In the genomic region with DNA sequence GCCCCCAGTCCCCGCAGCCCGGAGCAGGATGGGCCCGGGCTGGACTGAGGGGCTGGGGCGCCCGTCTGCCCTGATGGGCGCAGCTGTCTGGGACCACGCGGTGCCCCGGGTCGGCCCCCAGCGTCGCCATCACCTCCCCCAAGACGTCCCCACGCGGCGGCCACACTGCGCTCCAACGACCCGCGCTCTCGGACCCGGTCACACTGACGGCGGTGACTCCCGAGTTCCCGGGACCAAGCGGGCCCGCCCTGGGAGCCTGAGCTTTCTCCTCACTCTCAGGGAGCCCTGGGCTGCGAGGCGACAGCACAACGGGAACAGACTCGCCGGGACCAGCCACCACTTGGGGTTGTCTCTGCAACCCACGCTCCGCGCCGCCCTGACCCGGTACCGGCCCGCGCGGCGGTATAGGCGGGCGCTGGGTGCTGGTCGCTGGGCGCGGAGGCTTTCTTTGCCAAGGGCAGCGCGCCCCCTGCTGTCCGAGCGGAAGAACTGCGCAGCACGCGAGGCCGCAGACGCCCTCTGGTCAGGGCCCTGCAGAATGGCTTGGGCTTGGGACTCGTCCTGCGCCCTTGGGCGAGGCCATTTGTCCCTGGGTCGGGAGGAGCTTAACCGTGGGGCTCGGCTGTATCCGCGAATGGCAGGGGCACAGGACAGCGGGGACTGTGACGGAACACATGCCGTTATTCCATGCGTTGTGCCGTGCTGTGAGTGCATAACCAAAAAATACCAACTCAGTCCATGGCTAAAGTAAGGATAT, we compare ENCODE assay signal across 8 cellular contexts. TPM values are rescaled to one million over a fixed set of nuclear protein-coding genes. Genes with fewer than 3 reads are reported as not detected.
DNase-seq lines count a peak whose midpoint lies in the region; ATAC-seq, FAIRE-seq and TF ChIP-seq lines count a peak whose summit lies in the region.

No MANE protein-coding gene starts in this region.

- H3K27me3 ChIP-seq in left lung: peaks cover 0 to 14% of the 10 kb centered on the region in 2 donors

- H3K36me3 ChIP-seq in left lung: no peaks in the 10 kb centered on the region

- no peak for TF ChIP-seq POLR2A in A549 (IDR thresholded peaks at IDR 0.05; ENCODE audit: low read length)

- 7% methylated on average over 6 of the region's 70 CpGs for WGBS in A549 (ENCODE audit: missing lambda C conversion rate)

- H3K27me3 Mint-ChIP-seq in activated CD4-positive, alpha-beta T cell treated with anti-CD3 and anti-CD28 coated beads, Interleukin-2, amount 10 ng/mL, durations not matched to agents 7 days and 5 days: peaks cover 5% of the 10 kb centered on the region
- peaks cover 17% of the 10 kb centered on the region for H3K27me3 Mint-ChIP-seq in dendritic cell treated with granulocyte-macrophage colony-stimulating factor and Interleukin-4, amounts not matched to agents 40 ng/mL and 50 ng/mL, for 4 days

- no peak for TF ChIP-seq EP300 in A549 (IDR thresholded peaks at IDR 0.05)

- no peaks in the 10 kb centered on the region for H3K36me3 Mint-ChIP-seq in activated CD4-positive, alpha-beta T cell treated with anti-CD3 and anti-CD28 coated beads, Interleukin-2, amount 10 ng/mL, durations not matched to agents 7 days and 5 days (ENCODE audit: low read depth)
- H3K36me3 Mint-ChIP-seq in dendritic cell treated with granulocyte-macrophage colony-stimulating factor and Interleukin-4, amounts not matched to agents 40 ng/mL and 50 ng/mL, for 4 days (ENCODE audit: low read depth): no peaks in the 10 kb centered on the region

- peak overlapping the region; percentile 83 for H3K4me2 ChIP-seq in A549

- peak overlapping the region; percentile 78 to 93 for H3K27ac ChIP-seq in A549
- H3K27ac ChIP-seq in left lung: no peak overlapping the region

- CTCF ChIA-PET in A549 (lab: Yijun Ruan, JAX): interaction anchor here (0.5 to 5.6 kb wide), 56 partner anchors 10 to 407 kb away, joined by 3 to 39 read pairs (median 4); no protein-coding TSS in a partner anchor
- CTCF ChIA-PET in activated CD4-positive, alpha-beta T cell treated with anti-CD3 and anti-CD28 coated beads, Interleukin-2, amount 10 ng/mL, durations not matched to agents 7 days and 5 days (lab: Charles Lee): interaction anchor here (0.5 to 3.4 kb wide), 10 partner anchors 10 to 306 kb away, joined by 3 to 24 read pairs (median 3); no protein-coding TSS in a partner anchor

- DNase-seq in A549 (ENCODE audit: low read depth in 1 of 2, low spot score in 1 of 2): peak; percentile 64 to 84
- DNase-seq in NCI-H510A treated with DMSO at 0.1 percent for 48 hours (lab: John Stamatoyannopoulos, UW): peak; percentile 74
- peak; percentile 73 for DNase-seq in activated CD4-positive, alpha-beta T cell treated with anti-CD3 and anti-CD28 coated beads, Interleukin-2, amount 10 ng/mL, durations not matched to agents 7 days and 5 days
- DNase-seq in left lung: peak; percentile 86 to 96
- DNase-seq in stimulated activated CD4-positive, alpha-beta T cell treated with anti-CD3 and anti-CD28 coated beads, Interleukin-1b, Interleukin-23, amount 100 ng/mL, for 48 hours: peak; percentile 71

- no peak overlapping the region for H3K27ac Mint-ChIP-seq in activated CD4-positive, alpha-beta T cell treated with anti-CD3 and anti-CD28 coated beads, Interleukin-2, amount 10 ng/mL, durations not matched to agents 7 days and 5 days
- peak overlapping the region; percentile 82 for H3K27ac Mint-ChIP-seq in dendritic cell treated with granulocyte-macrophage colony-stimulating factor and Interleukin-4, amounts not matched to agents 40 ng/mL and 50 ng/mL, for 4 days

- H3K4me3 Mint-ChIP-seq in activated CD4-positive, alpha-beta T cell treated with anti-CD3 and anti-CD28 coated beads, Interleukin-2, amount 10 ng/mL, durations not matched to agents 7 days and 5 days: peak overlapping the region; percentile 44
- peak overlapping the region; percentile 85 for H3K4me3 Mint-ChIP-seq in dendritic cell treated with granulocyte-macrophage colony-stimulating factor and Interleukin-4, amounts not matched to agents 40 ng/mL and 50 ng/mL, for 4 days

- H3K4me1 ChIP-seq in A549: peaks cover 23% of the 10 kb centered on the region
- peaks cover 3 to 13% of the 10 kb centered on the region in 2 donors for H3K4me1 ChIP-seq in left lung

- no peaks in the 10 kb centered on the region for H3K9me3 Mint-ChIP-seq in activated CD4-positive, alpha-beta T cell treated with anti-CD3 and anti-CD28 coated beads, Interleukin-2, amount 10 ng/mL, durations not matched to agents 7 days and 5 days
- no peaks in the 10 kb centered on the region for H3K9me3 Mint-ChIP-seq in dendritic cell treated with granulocyte-macrophage colony-stimulating factor and Interleukin-4, amounts not matched to agents 40 ng/mL and 50 ng/mL, for 4 days

- FAIRE-seq in A549 (lab: Jason Lieb, UNC): no peak

- peak; percentile 84 to 93 for TF ChIP-seq RAD21 in A549 (conservative IDR thresholded peaks at IDR 0.05 in 1 of 2, IDR thresholded peaks at IDR 0.05 in 1 of 2)

- H3K4me1 Mint-ChIP-seq in activated CD4-positive, alpha-beta T cell treated with anti-CD3 and anti-CD28 coated beads, Interleukin-2, amount 10 ng/mL, durations not matched to agents 7 days and 5 days: peaks cover 6% of the 10 kb centered on the region
- peaks cover 50% of the 10 kb centered on the region for H3K4me1 Mint-ChIP-seq in dendritic cell treated with granulocyte-macrophage colony-stimulating factor and Interleukin-4, amounts not matched to agents 40 ng/mL and 50 ng/mL, for 4 days (ENCODE audit: low read depth)

- H3K4me3 ChIP-seq in A549 (peak overlapping the region; percentile 52), left lung (peak overlapping the region; percentile 35 to 45)

- H3K9me3 ChIP-seq in A549 (no peaks in the 10 kb centered on the region), left lung (no peaks in the 10 kb centered on the region)

- TF ChIP-seq CTCF in A549 (IDR thresholded peaks at IDR 0.05) (peak; percentile 84), left lung (IDR thresholded peaks at IDR 0.05) (peak; percentile 98 to 100)

- intact Hi-C loops in dendritic cell treated with granulocyte-macrophage colony-stimulating factor and Interleukin-4, amounts not matched to agents 40 ng/mL and 50 ng/mL, for 4 days (cut with micrococcal nuclease): loop anchor here (1.0 kb wide), 2 partner anchors 102 to 307 kb away; no protein-coding TSS in a partner anchor
- intact Hi-C loops in left lung (cut with DNase I): loop anchor here in 1 of 2 donors (5.0 to 10.0 kb wide), 2 partner anchors 102 to 304 kb away; no protein-coding TSS in a partner anchor

- ATAC-seq in A549 (peak; percentile 87 to 95), GM18508 (IDR thresholded peaks at IDR 0.05; ENCODE audit: insufficient read depth, unreplicated experiment) (peak; percentile 45), HG03064 (IDR thresholded peaks at IDR 0.05; ENCODE audit: low read depth, unreplicated experiment) (peak; percentile 68), left lung (peak; percentile 99)

- POLR2A ChIA-PET in A549 (lab: Yijun Ruan, JAX): interaction anchor here (0.6 kb wide), 1 partner anchor 57 kb away, joined by 4 read pairs; a partner anchor contains a TSS
- POLR2A ChIA-PET in activated CD4-positive, alpha-beta T cell treated with anti-CD3 and anti-CD28 coated beads, Interleukin-2, amount 10 ng/mL, durations not matched to agents 7 days and 5 days (lab: Charles Lee): no interaction called here

TF ChIP-seq in A549, 52 proteins besides CTCF, POLR2A, EP300 and RAD21 (continues in another document):
- TF ChIP-seq SMC3 (IDR thresholded peaks at IDR 0.05): peak; percentile 73
- no peak for TF ChIP-seq ZC3H11A (IDR thresholded peaks at IDR 0.05)
- no peak for TF ChIP-seq RARB (CRISPR knock-in tag; IDR thresholded peaks at IDR 0.05)
- TF ChIP-seq, protein P1, sequence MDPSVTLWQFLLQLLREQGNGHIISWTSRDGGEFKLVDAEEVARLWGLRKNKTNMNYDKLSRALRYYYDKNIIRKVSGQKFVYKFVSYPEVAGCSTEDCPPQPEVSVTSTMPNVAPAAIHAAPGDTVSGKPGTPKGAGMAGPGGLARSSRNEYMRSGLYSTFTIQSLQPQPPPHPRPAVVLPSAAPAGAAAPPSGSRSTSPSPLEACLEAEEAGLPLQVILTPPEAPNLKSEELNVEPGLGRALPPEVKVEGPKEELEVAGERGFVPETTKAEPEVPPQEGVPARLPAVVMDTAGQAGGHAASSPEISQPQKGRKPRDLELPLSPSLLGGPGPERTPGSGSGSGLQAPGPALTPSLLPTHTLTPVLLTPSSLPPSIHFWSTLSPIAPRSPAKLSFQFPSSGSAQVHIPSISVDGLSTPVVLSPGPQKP (IDR thresholded peaks at IDR 0.05; ENCODE audit: low read depth, low read length): no peak
- TF ChIP-seq BHLHE40 (IDR thresholded peaks at IDR 0.05; ENCODE audit: low read depth, low read length): peak; percentile 27; the same call in 1 of the 2 replicates
- TF ChIP-seq, protein P2, sequence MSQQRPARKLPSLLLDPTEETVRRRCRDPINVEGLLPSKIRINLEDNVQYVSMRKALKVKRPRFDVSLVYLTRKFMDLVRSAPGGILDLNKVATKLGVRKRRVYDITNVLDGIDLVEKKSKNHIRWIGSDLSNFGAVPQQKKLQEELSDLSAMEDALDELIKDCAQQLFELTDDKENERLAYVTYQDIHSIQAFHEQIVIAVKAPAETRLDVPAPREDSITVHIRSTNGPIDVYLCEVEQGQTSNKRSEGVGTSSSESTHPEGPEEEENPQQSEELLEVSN (IDR thresholded peaks at IDR 0.05; ENCODE audit: borderline replicate concordance, low read depth): peak; percentile 29; the same call in 1 of the 2 replicates
- TF ChIP-seq, protein P3, sequence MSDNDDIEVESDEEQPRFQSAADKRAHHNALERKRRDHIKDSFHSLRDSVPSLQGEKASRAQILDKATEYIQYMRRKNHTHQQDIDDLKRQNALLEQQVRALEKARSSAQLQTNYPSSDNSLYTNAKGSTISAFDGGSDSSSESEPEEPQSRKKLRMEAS (IDR thresholded peaks at IDR 0.05): peak; percentile 81
- TF ChIP-seq JUN (IDR thresholded peaks at IDR 0.05): no peak

RNA-seq across cellular contexts. Expression of a gene that starts 54.8 kb away (rescaled TPM):
- not detected in 2 replicates for polyA plus RNA-seq in A549 (2011; rRNA removed)
- not detected in 2 replicates for polyA plus RNA-seq in A549 (2012; cell fraction: cytosol; rRNA removed)
- not detected in 2 replicates for polyA plus RNA-seq in A549 (2012; cell fraction: nucleus; rRNA removed)
- not detected in 3 replicates for polyA plus RNA-seq in A549 (2017; fragmentation: RNase III; extraction: RNeasy Plus Mini Kit Qiagen cat#74134 plus additional on column Dnase treatment)
- polyA minus RNA-seq in A549 (2011; rRNA and poly(A)+ RNA removed): not detected in 2 replicates
- total RNA-seq in activated CD4-positive, alpha-beta T cell treated with anti-CD3 and anti-CD28 coated beads, Interleukin-2, amount 10 ng/mL, durations not matched to agents 7 days and 5 days: not detected
- total RNA-seq in left lung: under 1 TPM in 1 of 2 donors, not detected in 1; 0.20 TPM

RNA-seq across cellular contexts. Expression of a gene that starts 57.5 kb away (rescaled TPM):
- polyA plus RNA-seq in A549 (2011; rRNA removed) (35.1 and 41.0 TPM in 2 replicates), A549 (2017; fragmentation: RNase III; extraction: RNeasy Plus Mini Kit Qiagen cat#74134 plus additional on column Dnase treatment) (50.9 to 75.6 TPM (median 65.3 TPM) in 3 replicates)
- 59.4 and 75.6 TPM in 2 replicates for polyA plus RNA-seq in A549 (2012; cell fraction: cytosol; rRNA removed)
- polyA plus RNA-seq in A549 (2012; cell fraction: nucleus; rRNA removed): 72.3 and 88.3 TPM in 2 replicates
- polyA minus RNA-seq in A549 (2011; rRNA and poly(A)+ RNA removed): 30.7 and 42.3 TPM in 2 replicates
- 10 to 100 TPM; 18.6 to 20.4 TPM for total RNA-seq in activated CD4-positive, alpha-beta T cell treated with anti-CD3 and anti-CD28 coated beads, Interleukin-2, amount 10 ng/mL, durations not matched to agents 7 days and 5 days
- total RNA-seq in left lung: 10 to 100 TPM; 62.2 to 92.5 TPM

Comparison
In these comparisons a context has a peak if more than half of its experiments do, and no peak if none do; other contexts are left out.
1. ATAC-seq: peak in every context shown above with its lines; median percentile 99 in left lung; 91 in A549; 68 in HG03064; 45 in GM18508.
2. H3K27ac ChIP-seq: peak in A549 (2 of 2); none in left lung (0 of 2).
3. Peak in every context shown above with its lines, with median percentiles within 50 percentile points of each other: DNase-seq.